In the genomic region with DNA sequence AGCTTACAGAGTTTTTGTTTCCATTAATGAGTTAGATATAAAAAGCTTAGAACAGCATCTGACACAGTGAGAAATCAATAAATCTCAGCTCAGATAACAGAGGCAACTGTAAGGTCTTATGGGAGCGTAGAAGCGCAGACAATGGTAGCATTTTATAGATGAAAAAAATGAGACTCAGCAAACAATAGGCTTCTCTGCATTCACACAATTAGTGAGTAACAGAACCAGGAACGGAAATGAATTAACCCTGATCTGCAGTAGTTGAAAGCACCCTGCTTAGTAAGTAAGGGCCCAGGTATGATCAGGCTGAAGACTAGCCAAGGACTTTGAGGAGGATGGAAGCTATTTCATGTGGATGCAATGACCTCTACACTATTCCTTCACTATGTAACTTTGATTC, we compare ENCODE assay signal across 25 cellular contexts.
DNase-seq lines count a peak whose midpoint lies in the region; ATAC-seq and FAIRE-seq lines count a peak whose summit lies in the region.
"Had no signal": no experiment of that assay in that cellular context is flagged by ENCODE, and none has a peak within 500 bp of the region (broad histone marks: within the 10 kb centered on the region; RNA-seq: fewer than 3 reads in every experiment).

No MANE protein-coding gene starts in this region.

- H3K4me3 Mint-ChIP-seq in activated CD4-positive, alpha-beta T cell treated with anti-CD3 and anti-CD28 coated beads, Interleukin-2, amount 10 ng/mL, durations not matched to agents 24 days and 14 days, result no peak overlapping the region
- H3K4me3 Mint-ChIP-seq: activated T-cell treated with anti-CD3 and anti-CD28 coated beads, Interleukin-2, amount 50 U/mL, for 72 hours; CD8-positive, alpha-beta memory T cell; stimulated activated naive CD8-positive, alpha-beta T cell treated with anti-CD3 and anti-CD28 coated beads, Interleukin-15, amount 100 ng/mL, for 72 hours had no signal

- H3K9me3 Mint-ChIP-seq in activated CD4-positive, alpha-beta T cell treated with anti-CD3 and anti-CD28 coated beads, Interleukin-2, amount 10 ng/mL, durations not matched to agents 24 days and 14 days, result no peaks in the 10 kb centered on the region
- H3K9me3 Mint-ChIP-seq: activated T-cell treated with anti-CD3 and anti-CD28 coated beads, Interleukin-2, amount 50 U/mL, for 72 hours; CD8-positive, alpha-beta memory T cell; stimulated activated naive CD8-positive, alpha-beta T cell treated with anti-CD3 and anti-CD28 coated beads, Interleukin-15, amount 100 ng/mL, for 72 hours had no signal

- no peaks in the 10 kb centered on the region for H3K4me1 Mint-ChIP-seq in activated CD4-positive, alpha-beta T cell treated with anti-CD3 and anti-CD28 coated beads, Interleukin-2, amount 10 ng/mL, durations not matched to agents 24 days and 14 days
- H3K4me1 Mint-ChIP-seq: CD8-positive, alpha-beta memory T cell; stimulated activated naive CD8-positive, alpha-beta T cell treated with anti-CD3 and anti-CD28 coated beads, Interleukin-15, amount 100 ng/mL, for 72 hours had no signal

- no peak overlapping the region for H3K27ac Mint-ChIP-seq in activated CD4-positive, alpha-beta T cell treated with anti-CD3 and anti-CD28 coated beads, Interleukin-2, amount 10 ng/mL, durations not matched to agents 24 days and 14 days
- H3K27ac Mint-ChIP-seq: activated T-cell treated with anti-CD3 and anti-CD28 coated beads, Interleukin-2, amount 50 U/mL, for 72 hours; CD8-positive, alpha-beta memory T cell; stimulated activated naive CD8-positive, alpha-beta T cell treated with anti-CD3 and anti-CD28 coated beads, Interleukin-15, amount 100 ng/mL, for 72 hours had no signal

- intact Hi-C loops in activated CD4-positive, alpha-beta T cell treated with anti-CD3 and anti-CD28 coated beads, Interleukin-2, amount 10 ng/mL, durations not matched to agents 24 days and 14 days (cut with micrococcal nuclease), result no loop called here

- ATAC-seq in HG02852 (IDR thresholded peaks at IDR 0.05; ENCODE audit: unreplicated experiment), result no peak
- ATAC-seq: activated T-cell treated with anti-CD3 and anti-CD28 coated beads, Interleukin-2, amount 50 U/mL, for 72 hours; foreskin keratinocyte; HepG2; stimulated activated naive CD8-positive, alpha-beta T cell treated with anti-CD3 and anti-CD28 coated beads, Interleukin-15, amount 100 ng/mL, for 72 hours had no signal

- FAIRE-seq in frontal cortex (lab: Jason Lieb, UNC), result peak; percentile 77
- no peak for FAIRE-seq in HTR-8/SVneo (lab: Jason Lieb, UNC)
- FAIRE-seq: HepG2, islet of Langerhans had no signal

- DNase-seq in NCI-H1105 treated with DMSO at 0.1 percent for 48 hours (lab: John Stamatoyannopoulos, UW), result peak; percentile 22
- no peak for DNase-seq in NCI-H1105 (lab: John Stamatoyannopoulos, UW)
- DNase-seq in NCI-H2171 treated with DMSO at 0.1 percent for 48 hours (lab: John Stamatoyannopoulos, UW), result peak; percentile 51
- DNase-seq in frontal cortex (ENCODE audit: low spot score in 2 of 2), result no peak
- no peak for DNase-seq in activated CD4-positive, alpha-beta T cell treated with anti-CD3 and anti-CD28 coated beads, Interleukin-2, amount 10 ng/mL, durations not matched to agents 24 days and 14 days
- DNase-seq in HTR-8/SVneo (ENCODE audit: insufficient read length, low spot score), result no peak
- DNase-seq: activated CD4-positive, alpha-beta T cell treated with anti-CD3 and anti-CD28 coated beads for 48 hours; activated naive CD4-positive, alpha-beta T cell treated with anti-CD3 and anti-CD28 coated beads, Interleukin-2, amount 50 U/mL, for 16 hours; activated T-cell treated with anti-CD3 and anti-CD28 coated beads, Interleukin-2, amount 50 U/mL, for 72 hours; aorta; CD8-positive, alpha-beta memory T cell; cerebellar nuclear complex; effector CD4-positive, alpha-beta T cell; foreskin keratinocyte; NCI-H1694 treated with DMSO at 0.1 percent for 48 hours; NCI-H510A treated with DMSO at 0.1 percent for 48 hours; stimulated activated naive CD8-positive, alpha-beta T cell treated with anti-CD3 and anti-CD28 coated beads, Interleukin-15, amount 100 ng/mL, for 72 hours; trophoblast cell had no signal

- peak overlapping the region; percentile 79 for H3K27ac ChIP-seq in temporal lobe (ENCODE audit: low read depth, low read length)
- H3K27ac ChIP-seq: 22Rv1, foreskin keratinocyte, neutrophil, SJSA1 had no signal

- H3K27me3 Mint-ChIP-seq in activated CD4-positive, alpha-beta T cell treated with anti-CD3 and anti-CD28 coated beads, Interleukin-2, amount 10 ng/mL, durations not matched to agents 24 days and 14 days, result no peaks in the 10 kb centered on the region
- H3K27me3 Mint-ChIP-seq: CD8-positive, alpha-beta memory T cell; stimulated activated naive CD8-positive, alpha-beta T cell treated with anti-CD3 and anti-CD28 coated beads, Interleukin-15, amount 100 ng/mL, for 72 hours had no signal

- H3K36me3 Mint-ChIP-seq in activated CD4-positive, alpha-beta T cell treated with anti-CD3 and anti-CD28 coated beads, Interleukin-2, amount 10 ng/mL, durations not matched to agents 24 days and 14 days (ENCODE audit: low read depth), result no peaks in the 10 kb centered on the region
- H3K36me3 Mint-ChIP-seq: CD8-positive, alpha-beta memory T cell had no signal

Comparison
In these comparisons a context has a peak if more than half of its experiments do, and no peak if none do; other contexts are left out.
1. DNase-seq: peak in NCI-H1105 treated with DMSO at 0.1 percent for 48 hours (single experiment) and NCI-H2171 treated with DMSO at 0.1 percent for 48 hours (single experiment); none in NCI-H1105 (single experiment), frontal cortex (0 of 2), activated CD4-positive, alpha-beta T cell treated with anti-CD3 and anti-CD28 coated beads, Interleukin-2, amount 10 ng/mL, durations not matched to agents 24 days and 14 days (single experiment) and HTR-8/SVneo (single experiment).